20 cellular contexts compared by ENCODE assay signal in genomic region chr2:170696948-170697347, GRCh38. TPM values are rescaled to one million over a fixed set of nuclear protein-coding genes. Genes with fewer than 3 reads are reported as not detected.
A peak's percentile ranks its signal among the peaks of the same experiment; 100 is the strongest.
DNase-seq lines count a peak whose midpoint lies in the region; ATAC-seq and TF ChIP-seq lines count a peak whose summit lies in the region.
"Had no signal": no experiment of that assay in that cellular context is flagged by ENCODE, and none has a peak within 500 bp of the region (broad histone marks: within the 10 kb centered on the region; RNA-seq: fewer than 3 reads in every experiment).

No MANE protein-coding gene starts in this region.

- H3K27ac Mint-ChIP-seq in stimulated activated naive CD8-positive, alpha-beta T cell treated with anti-CD3 and anti-CD28 coated beads, Interleukin-15, Interleukin-2, amounts not matched to agents 100 ng/mL and 50 ng/mL, for 24 hours = peak overlapping the region; percentile 7
- H3K27ac Mint-ChIP-seq in osteocyte (ENCODE audit: unreplicated experiment) = no peak overlapping the region
- H3K27ac Mint-ChIP-seq: CD4-positive, alpha-beta T cell; GM23338 had no signal

- H3K9ac ChIP-seq in mesendoderm (ENCODE audit: low read length) = no peak overlapping the region

- peaks cover 1% of the 10 kb centered on the region for H3K79me1 ChIP-seq in mesendoderm (ENCODE audit: low read length)

- H2BK5ac ChIP-seq in mesendoderm (ENCODE audit: low read length) = peak overlapping the region; percentile 56

- peaks cover 13% of the 10 kb centered on the region for H3K4me1 ChIP-seq in mesendoderm (ENCODE audit: control insufficient read depth, low read depth, low read length)
- H3K4me1 ChIP-seq: A549 had no signal

- no peak overlapping the region for H3K4me3 ChIP-seq in mesendoderm (ENCODE audit: low read length)
- H3K4me3 ChIP-seq: A549, GM23338 had no signal

- no peaks in the 10 kb centered on the region for H3K36me3 ChIP-seq in mesendoderm (ENCODE audit: control insufficient read depth, insufficient read depth, low read length)

- peak overlapping the region; percentile 71 for H3K4ac ChIP-seq in mesendoderm (ENCODE audit: low read depth, low read length)

- no peak for ATAC-seq in stimulated activated naive CD8-positive, alpha-beta T cell treated with anti-CD3 and anti-CD28 coated beads, Interleukin-15, Interleukin-2, amounts not matched to agents 100 U/mL and 50 U/mL, for 24 hours
- ATAC-seq in SK-N-SH treated with all-trans-retinoic acid at 6 μM for 48 hours = no peak
- ATAC-seq: A549, GM23338 had no signal

- DNase-seq in stimulated activated naive CD8-positive, alpha-beta T cell treated with anti-CD3 and anti-CD28 coated beads, Interleukin-15, Interleukin-2, amounts not matched to agents 100 U/mL and 50 U/mL, for 24 hours = no peak
- peak; percentile 89 for DNase-seq in mesendoderm
- DNase-seq in osteocyte (ENCODE audit: extremely low spot score, unreplicated experiment) = peak; percentile 30
- DNase-seq in MV-4-11 (lab: John Stamatoyannopoulos, UW) = no peak
- no peak for DNase-seq in activated gamma-delta T cell (lab: John Stamatoyannopoulos, UW)
- DNase-seq: AML-193; CD4-positive, alpha-beta T cell; DMS153; DMS79; GDM1; HCEC 1CT had no signal

- WGBS in mesendoderm (ENCODE audit: extremely low coverage, insufficient coverage, low lambda C conversion rate) = no CpG with 5 or more reads among the region's 3 CpGs

- no peak overlapping the region for H2BK15ac ChIP-seq in mesendoderm (replicated peaks; ENCODE audit: low read depth)

- peak overlapping the region; percentile 85 for H3K27ac ChIP-seq in mesendoderm (ENCODE audit: low read depth, low read length)
- H3K27ac ChIP-seq: 22Rv1, A549, C4-2B, HL-60 had no signal

- peak overlapping the region; percentile 4 for H3K56ac ChIP-seq in mesendoderm (ENCODE audit: low read length)

- no peak overlapping the region for H2AK5ac ChIP-seq in mesendoderm (ENCODE audit: low read length)

- H3K27me3 Mint-ChIP-seq in stimulated activated naive CD8-positive, alpha-beta T cell treated with anti-CD3 and anti-CD28 coated beads, Interleukin-15, Interleukin-2, amounts not matched to agents 100 ng/mL and 50 ng/mL, for 24 hours = peaks cover 12% of the 10 kb centered on the region
- H3K27me3 Mint-ChIP-seq in osteocyte (ENCODE audit: unreplicated experiment) = peaks cover 47% of the 10 kb centered on the region

- H2BK120ac ChIP-seq in mesendoderm (ENCODE audit: low read depth, low read length) = no peak overlapping the region

- no peak overlapping the region for H3K4me3 Mint-ChIP-seq in stimulated activated naive CD8-positive, alpha-beta T cell treated with anti-CD3 and anti-CD28 coated beads, Interleukin-15, Interleukin-2, amounts not matched to agents 100 ng/mL and 50 ng/mL, for 24 hours
- H3K4me3 Mint-ChIP-seq in osteocyte (ENCODE audit: unreplicated experiment) = no peak overlapping the region
- H3K4me3 Mint-ChIP-seq: CD4-positive, alpha-beta T cell; GM23338 had no signal

- TF ChIP-seq CTCF in osteocyte (IDR thresholded peaks at IDR 0.05) = no peak

- no peaks in the 10 kb centered on the region for H3K4me1 Mint-ChIP-seq in stimulated activated naive CD8-positive, alpha-beta T cell treated with anti-CD3 and anti-CD28 coated beads, Interleukin-15, Interleukin-2, amounts not matched to agents 100 ng/mL and 50 ng/mL, for 24 hours (ENCODE audit: low read depth)
- H3K4me1 Mint-ChIP-seq in osteocyte (ENCODE audit: unreplicated experiment) = no peaks in the 10 kb centered on the region

- no peak overlapping the region for H4K8ac ChIP-seq in mesendoderm (ENCODE audit: low read depth, low read length)

- H3K4me2 ChIP-seq in mesendoderm (ENCODE audit: low read length) = no peak overlapping the region
- H3K4me2 ChIP-seq: A549, GM23338 had no signal

- H4K5ac ChIP-seq in mesendoderm (ENCODE audit: low read length) = no peak overlapping the region

- H3K23ac ChIP-seq in mesendoderm (ENCODE audit: low read length) = no peak overlapping the region

- no peaks in the 10 kb centered on the region for H3K79me2 ChIP-seq in mesendoderm (ENCODE audit: control insufficient read depth, insufficient read depth, low read length)

- no peaks in the 10 kb centered on the region for H3K9me3 Mint-ChIP-seq in stimulated activated naive CD8-positive, alpha-beta T cell treated with anti-CD3 and anti-CD28 coated beads, Interleukin-15, Interleukin-2, amounts not matched to agents 100 ng/mL and 50 ng/mL, for 24 hours
- no peaks in the 10 kb centered on the region for H3K9me3 Mint-ChIP-seq in osteocyte (ENCODE audit: unreplicated experiment)
- H3K9me3 Mint-ChIP-seq: CD4-positive, alpha-beta T cell; GM23338 had no signal

- no peak overlapping the region for H3K18ac ChIP-seq in mesendoderm (ENCODE audit: low read length)

- H3K27me3 ChIP-seq in mesendoderm (ENCODE audit: insufficient read depth, low read length, poor library complexity) = no peaks in the 10 kb centered on the region

- no peaks in the 10 kb centered on the region for H3K36me3 Mint-ChIP-seq in stimulated activated naive CD8-positive, alpha-beta T cell treated with anti-CD3 and anti-CD28 coated beads, Interleukin-15, Interleukin-2, amounts not matched to agents 100 ng/mL and 50 ng/mL, for 24 hours (ENCODE audit: low read depth)
- no peaks in the 10 kb centered on the region for H3K36me3 Mint-ChIP-seq in osteocyte (ENCODE audit: unreplicated experiment)

TF ChIP-seq in SK-N-SH treated with all-trans-retinoic acid at 6 μM for 48 hours, 23 proteins besides CTCF, POLR2A, EP300 and RAD21:
- TF ChIP-seq BACH2 (CRISPR knock-in tag; IDR thresholded peaks at IDR 0.05; ENCODE audit: borderline replicate concordance) (no peak), SNAI2 (CRISPR knock-in tag; IDR thresholded peaks at IDR 0.05) (no peak), ZNF70 (CRISPR knock-in tag; IDR thresholded peaks at IDR 0.05) (no peak), ZFP3 (CRISPR knock-in tag; IDR thresholded peaks at IDR 0.05) (no peak), RARB (CRISPR knock-in tag; IDR thresholded peaks at IDR 0.05) (no peak), GLIS3 (CRISPR knock-in tag; IDR thresholded peaks at IDR 0.05) (no peak), ZFP30 (CRISPR knock-in tag; IDR thresholded peaks at IDR 0.05) (no peak), ZNF565 (CRISPR knock-in tag; conservative IDR thresholded peaks at IDR 0.05; ENCODE audit: low read depth) (no peak), CSDC2 (CRISPR knock-in tag; IDR thresholded peaks at IDR 0.05) (no peak), OSR1 (CRISPR knock-in tag; IDR thresholded peaks at IDR 0.05) (no peak)
- TF ChIP-seq, protein P1, sequence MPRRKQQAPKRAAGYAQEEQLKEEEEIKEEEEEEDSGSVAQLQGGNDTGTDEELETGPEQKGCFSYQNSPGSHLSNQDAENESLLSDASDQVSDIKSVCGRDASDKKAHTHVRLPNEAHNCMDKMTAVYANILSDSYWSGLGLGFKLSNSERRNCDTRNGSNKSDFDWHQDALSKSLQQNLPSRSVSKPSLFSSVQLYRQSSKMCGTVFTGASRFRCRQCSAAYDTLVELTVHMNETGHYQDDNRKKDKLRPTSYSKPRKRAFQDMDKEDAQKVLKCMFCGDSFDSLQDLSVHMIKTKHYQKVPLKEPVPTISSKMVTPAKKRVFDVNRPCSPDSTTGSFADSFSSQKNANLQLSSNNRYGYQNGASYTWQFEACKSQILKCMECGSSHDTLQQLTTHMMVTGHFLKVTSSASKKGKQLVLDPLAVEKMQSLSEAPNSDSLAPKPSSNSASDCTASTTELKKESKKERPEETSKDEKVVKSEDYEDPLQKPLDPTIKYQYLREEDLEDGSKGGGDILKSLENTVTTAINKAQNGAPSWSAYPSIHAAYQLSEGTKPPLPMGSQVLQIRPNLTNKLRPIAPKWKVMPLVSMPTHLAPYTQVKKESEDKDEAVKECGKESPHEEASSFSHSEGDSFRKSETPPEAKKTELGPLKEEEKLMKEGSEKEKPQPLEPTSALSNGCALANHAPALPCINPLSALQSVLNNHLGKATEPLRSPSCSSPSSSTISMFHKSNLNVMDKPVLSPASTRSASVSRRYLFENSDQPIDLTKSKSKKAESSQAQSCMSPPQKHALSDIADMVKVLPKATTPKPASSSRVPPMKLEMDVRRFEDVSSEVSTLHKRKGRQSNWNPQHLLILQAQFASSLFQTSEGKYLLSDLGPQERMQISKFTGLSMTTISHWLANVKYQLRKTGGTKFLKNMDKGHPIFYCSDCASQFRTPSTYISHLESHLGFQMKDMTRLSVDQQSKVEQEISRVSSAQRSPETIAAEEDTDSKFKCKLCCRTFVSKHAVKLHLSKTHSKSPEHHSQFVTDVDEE (CRISPR knock-in tag; IDR thresholded peaks at IDR 0.05) = no peak
TF ChIP-seq in SK-N-SH treated with all-trans-retinoic acid at 6 μM for 48 hours: peak in this region for 0.

RNA-seq across cellular contexts. Expression of gene SP5, which starts 18.2 kb away (rescaled TPM):
- 176 TPM for polyA plus RNA-seq in mesendoderm (2013, experiment 1 of 2)
- polyA plus RNA-seq in mesendoderm (2013, experiment 2 of 2) = 197 TPM
- total RNA-seq in osteocyte = not detected in 2 replicates
- total RNA-seq: CD4-positive, alpha-beta T cell; HT1080 had no signal
- polyA plus RNA-seq: A549, BJ had no signal

Comparison
In these comparisons a context has a peak if more than half of its experiments do, and no peak if none do; other contexts are left out.
1. DNase-seq: peak in mesendoderm (single experiment) and osteocyte (single experiment); none in stimulated activated naive CD8-positive, alpha-beta T cell treated with anti-CD3 and anti-CD28 coated beads, Interleukin-15, Interleukin-2, amounts not matched to agents 100 U/mL and 50 U/mL, for 24 hours (single experiment), MV-4-11 (single experiment) and activated gamma-delta T cell (single experiment).